In genomic region chr1:1081311-1082238, GRCh38 we compare ENCODE assay signal across 15 cellular contexts. TPM values are rescaled to one million over a fixed set of nuclear protein-coding genes. Genes with fewer than 3 reads are reported as not detected.
DNase-seq lines count a peak whose midpoint lies in the region; ATAC-seq and TF ChIP-seq lines count a peak whose summit lies in the region.
"Had no signal": no experiment of that assay in that cellular context is flagged by ENCODE, and none has a peak within 500 bp of the region (broad histone marks: within the 10 kb centered on the region; RNA-seq: fewer than 3 reads in every experiment).

No MANE protein-coding gene starts in this region.

- no peaks in the 10 kb centered on the region for H3K27me3 Mint-ChIP-seq in activated CD4-positive, alpha-beta T cell treated with anti-CD3 and anti-CD28 coated beads for 36 hours
- H3K27me3 Mint-ChIP-seq in stimulated activated naive B cell treated with anti-CD40 and anti-IgM and Interleukin-4, amounts not matched to agents 10 μg/mL and 1 μg/mL and 100 μg/mL, for 72 hours, result peaks cover 0 to 6% of the 10 kb centered on the region in 2 donors
- H3K27me3 Mint-ChIP-seq in activated CD4-positive, alpha-beta T cell treated with anti-CD3 and anti-CD28 coated beads, Interleukin-2, amount 10 ng/mL, durations not matched to agents 7 days and 5 days, result no peaks in the 10 kb centered on the region

- no peak for ATAC-seq in activated CD4-positive, alpha-beta T cell treated with anti-CD3 and anti-CD28 coated beads for 36 hours
- no peak for ATAC-seq in Panc1
- ATAC-seq in stimulated activated naive B cell treated with anti-CD40 and anti-IgM and Interleukin-4, amounts not matched to agents 10 μg/mL and 1 μg/mL and 100 μg/mL, for 72 hours (replicated peaks), result no peak
- ATAC-seq: CD8-positive, alpha-beta T cell; gastroesophageal sphincter had no signal

- peak; percentile 2 for DNase-seq in activated CD4-positive, alpha-beta T cell treated with anti-CD3 and anti-CD28 coated beads for 48 hours
- DNase-seq in activated CD4-positive, alpha-beta T cell treated with anti-CD3 and anti-CD28 coated beads for 36 hours, result no peak
- DNase-seq in Panc1 (ENCODE audit: low read depth, low spot score) (no peak), islet precursor cell (peak; percentile 31), H4 (ENCODE audit: low spot score) (no peak), NCI-H774 (lab: John Stamatoyannopoulos, UW) (no peak)
- DNase-seq in stimulated activated naive B cell treated with anti-CD40 and anti-IgM and Interleukin-4, amounts not matched to agents 10 μg/mL and 1 μg/mL and 100 μg/mL, for 72 hours, result no peak
- no peak for DNase-seq in activated CD4-positive, alpha-beta T cell treated with anti-CD3 and anti-CD28 coated beads, Interleukin-2, amount 10 ng/mL, durations not matched to agents 7 days and 5 days
- DNase-seq: central memory CD4-positive, alpha-beta T cell; NCI-H1105 treated with DMSO at 0.1 percent for 48 hours; NCI-H2227 treated with DMSO at 0.1 percent for 48 hours; nucleus accumbens; stimulated activated CD4-positive, alpha-beta T cell treated with anti-CD3 and anti-CD28 coated beads, Interleukin-12 subunit alpha, Interleukin-12 subunit beta, amount 100 ng/mL, for 4 hours had no signal

- BruUV-seq in Panc1 (replicated peaks; lab: Mats Ljungman, UMichigan), result TSS peak; percentile 85

- in situ Hi-C loops in Panc1 (cut with HindIII; ENCODE audit: low pct_unique_long_range_greater_than_20kb, low sequenced_read_pairs), result no loop called here

- CTCF ChIA-PET in activated CD4-positive, alpha-beta T cell treated with anti-CD3 and anti-CD28 coated beads for 36 hours (lab: Charles Lee), result no interaction called here
- CTCF ChIA-PET in Panc1 (lab: Charles Lee), result no interaction called here
- CTCF ChIA-PET in activated CD4-positive, alpha-beta T cell treated with anti-CD3 and anti-CD28 coated beads, Interleukin-2, amount 10 ng/mL, durations not matched to agents 7 days and 5 days (lab: Charles Lee), result interaction anchor here (0.9 to 1.5 kb wide), 2 partner anchors 11 to 18 kb away, joined by 3 to 4 read pairs; no protein-coding TSS in a partner anchor

- peaks cover 5% of the 10 kb centered on the region; the same call in 1 of the 2 replicates for H3K4me1 ChIP-seq in Panc1 (ENCODE audit: control insufficient read depth, insufficient read depth, low read length)

- no peaks in the 10 kb centered on the region for H3K36me3 ChIP-seq in Panc1 (ENCODE audit: control insufficient read depth, insufficient read depth, low read length)

- no peaks in the 10 kb centered on the region for H3K36me3 Mint-ChIP-seq in activated CD4-positive, alpha-beta T cell treated with anti-CD3 and anti-CD28 coated beads for 36 hours (ENCODE audit: low read depth)
- peaks cover 10 to 12% of the 10 kb centered on the region in 2 donors for H3K36me3 Mint-ChIP-seq in stimulated activated naive B cell treated with anti-CD40 and anti-IgM and Interleukin-4, amounts not matched to agents 10 μg/mL and 1 μg/mL and 100 μg/mL, for 72 hours
- H3K36me3 Mint-ChIP-seq in activated CD4-positive, alpha-beta T cell treated with anti-CD3 and anti-CD28 coated beads, Interleukin-2, amount 10 ng/mL, durations not matched to agents 7 days and 5 days (ENCODE audit: low read depth), result no peaks in the 10 kb centered on the region

- no peaks in the 10 kb centered on the region for H3K9me3 ChIP-seq in Panc1 (ENCODE audit: control insufficient read depth, insufficient read depth, low read depth, low read length)
- H3K9me3 ChIP-seq: gastroesophageal sphincter had no signal

- POLR2A ChIA-PET in activated CD4-positive, alpha-beta T cell treated with anti-CD3 and anti-CD28 coated beads for 36 hours (lab: Charles Lee), result interaction anchor here (0.7 kb wide), 1 partner anchor 479 kb away, joined by 5 read pairs; no protein-coding TSS in a partner anchor
- POLR2A ChIA-PET in Panc1 (lab: Charles Lee), result no interaction called here
- POLR2A ChIA-PET in activated CD4-positive, alpha-beta T cell treated with anti-CD3 and anti-CD28 coated beads, Interleukin-2, amount 10 ng/mL, durations not matched to agents 7 days and 5 days (lab: Charles Lee), result no interaction called here

- H3K27me3 ChIP-seq in Panc1 (ENCODE audit: control insufficient read depth, insufficient read depth, low read length), result no peaks in the 10 kb centered on the region

- no peak overlapping the region for H3K27ac Mint-ChIP-seq in activated CD4-positive, alpha-beta T cell treated with anti-CD3 and anti-CD28 coated beads for 36 hours
- H3K27ac Mint-ChIP-seq in stimulated activated naive B cell treated with anti-CD40 and anti-IgM and Interleukin-4, amounts not matched to agents 10 μg/mL and 1 μg/mL and 100 μg/mL, for 72 hours, result peak overlapping the region; percentile 51
- no peak overlapping the region for H3K27ac Mint-ChIP-seq in activated CD4-positive, alpha-beta T cell treated with anti-CD3 and anti-CD28 coated beads, Interleukin-2, amount 10 ng/mL, durations not matched to agents 7 days and 5 days
- H3K27ac Mint-ChIP-seq: CD8-positive, alpha-beta T cell had no signal

- H3K27ac ChIP-seq in Panc1 (ENCODE audit: low read length), result no peak overlapping the region
- H3K27ac ChIP-seq: gastroesophageal sphincter had no signal

- TF ChIP-seq CTCF in Panc1 (IDR thresholded peaks at IDR 0.05), result no peak

- H3K4me3 ChIP-seq in Panc1 (ENCODE audit: low read depth in 2 of 2, low read length in 2 of 2), result no peak overlapping the region
- H3K4me3 ChIP-seq: gastroesophageal sphincter had no signal

- intact Hi-C loops in activated CD4-positive, alpha-beta T cell treated with anti-CD3 and anti-CD28 coated beads for 36 hours (cut with DNase I, micrococcal nuclease), result no loop called here
- intact Hi-C loops in Panc1 (cut with micrococcal nuclease; ENCODE audit: unreplicated experiment), result no loop called here

- H3K4me1 Mint-ChIP-seq in activated CD4-positive, alpha-beta T cell treated with anti-CD3 and anti-CD28 coated beads for 36 hours, result peaks cover 5% of the 10 kb centered on the region
- H3K4me1 Mint-ChIP-seq in stimulated activated naive B cell treated with anti-CD40 and anti-IgM and Interleukin-4, amounts not matched to agents 10 μg/mL and 1 μg/mL and 100 μg/mL, for 72 hours, result peaks cover 6 to 14% of the 10 kb centered on the region in 2 donors
- H3K4me1 Mint-ChIP-seq in activated CD4-positive, alpha-beta T cell treated with anti-CD3 and anti-CD28 coated beads, Interleukin-2, amount 10 ng/mL, durations not matched to agents 7 days and 5 days, result peaks cover 2% of the 10 kb centered on the region

- H3K9me3 Mint-ChIP-seq in activated CD4-positive, alpha-beta T cell treated with anti-CD3 and anti-CD28 coated beads for 36 hours (ENCODE audit: low read depth), result no peaks in the 10 kb centered on the region
- H3K9me3 Mint-ChIP-seq in stimulated activated naive B cell treated with anti-CD40 and anti-IgM and Interleukin-4, amounts not matched to agents 10 μg/mL and 1 μg/mL and 100 μg/mL, for 72 hours, result no peaks in the 10 kb centered on the region
- no peaks in the 10 kb centered on the region for H3K9me3 Mint-ChIP-seq in activated CD4-positive, alpha-beta T cell treated with anti-CD3 and anti-CD28 coated beads, Interleukin-2, amount 10 ng/mL, durations not matched to agents 7 days and 5 days
- H3K9me3 Mint-ChIP-seq: CD8-positive, alpha-beta T cell had no signal

- no peak overlapping the region for H3K4me3 Mint-ChIP-seq in activated CD4-positive, alpha-beta T cell treated with anti-CD3 and anti-CD28 coated beads for 36 hours
- no peak overlapping the region for H3K4me3 Mint-ChIP-seq in stimulated activated naive B cell treated with anti-CD40 and anti-IgM and Interleukin-4, amounts not matched to agents 10 μg/mL and 1 μg/mL and 100 μg/mL, for 72 hours
- no peak overlapping the region for H3K4me3 Mint-ChIP-seq in activated CD4-positive, alpha-beta T cell treated with anti-CD3 and anti-CD28 coated beads, Interleukin-2, amount 10 ng/mL, durations not matched to agents 7 days and 5 days
- H3K4me3 Mint-ChIP-seq: CD8-positive, alpha-beta T cell had no signal

RNA-seq across cellular contexts. Expression of gene RNF223, which starts 7.5 kb away (rescaled TPM):
- total RNA-seq in activated CD4-positive, alpha-beta T cell treated with anti-CD3 and anti-CD28 coated beads for 36 hours, result not detected
- 0.08 TPM for total RNA-seq in Panc1 (2021; ENCODE audit: unreplicated experiment)
- not detected for polyA plus RNA-seq in Panc1 (2012; ENCODE audit: insufficient read length)
- total RNA-seq in activated CD4-positive, alpha-beta T cell treated with anti-CD3 and anti-CD28 coated beads, Interleukin-2, amount 10 ng/mL, durations not matched to agents 7 days and 5 days, result not detected
- total RNA-seq in H4 (2014; rRNA removed; shearing (Covaris generic)), result not detected in 2 replicates
- total RNA-seq: CD8-positive, alpha-beta T cell had no signal

RNA-seq across cellular contexts. Expression of gene C1orf159, which starts 34.3 kb away (rescaled TPM):
- 10 to 100 TPM; 11.3 to 13.5 TPM for total RNA-seq in activated CD4-positive, alpha-beta T cell treated with anti-CD3 and anti-CD28 coated beads for 36 hours
- 28.8 TPM for total RNA-seq in Panc1 (2021; ENCODE audit: unreplicated experiment)
- polyA plus RNA-seq in Panc1 (2012; ENCODE audit: insufficient read length), result 25.8 TPM
- total RNA-seq in activated CD4-positive, alpha-beta T cell treated with anti-CD3 and anti-CD28 coated beads, Interleukin-2, amount 10 ng/mL, durations not matched to agents 7 days and 5 days, result 10 to 100 TPM; 18.0 to 22.0 TPM
- total RNA-seq in H4 (2014; rRNA removed; shearing (Covaris generic)), result 11.8 and 16.4 TPM in 2 replicates

Comparison
In these comparisons a context has a peak if more than half of its experiments do, and no peak if none do; other contexts are left out.
1. DNase-seq: peak in activated CD4-positive, alpha-beta T cell treated with anti-CD3 and anti-CD28 coated beads for 48 hours (single experiment) and islet precursor cell (single experiment); none in activated CD4-positive, alpha-beta T cell treated with anti-CD3 and anti-CD28 coated beads for 36 hours (single experiment), Panc1 (single experiment), stimulated activated naive B cell treated with anti-CD40 and anti-IgM and Interleukin-4, amounts not matched to agents 10 μg/mL and 1 μg/mL and 100 μg/mL, for 72 hours (single experiment), activated CD4-positive, alpha-beta T cell treated with anti-CD3 and anti-CD28 coated beads, Interleukin-2, amount 10 ng/mL, durations not matched to agents 7 days and 5 days (single experiment), H4 (single experiment) and NCI-H774 (single experiment).